In the genomic region with DNA sequence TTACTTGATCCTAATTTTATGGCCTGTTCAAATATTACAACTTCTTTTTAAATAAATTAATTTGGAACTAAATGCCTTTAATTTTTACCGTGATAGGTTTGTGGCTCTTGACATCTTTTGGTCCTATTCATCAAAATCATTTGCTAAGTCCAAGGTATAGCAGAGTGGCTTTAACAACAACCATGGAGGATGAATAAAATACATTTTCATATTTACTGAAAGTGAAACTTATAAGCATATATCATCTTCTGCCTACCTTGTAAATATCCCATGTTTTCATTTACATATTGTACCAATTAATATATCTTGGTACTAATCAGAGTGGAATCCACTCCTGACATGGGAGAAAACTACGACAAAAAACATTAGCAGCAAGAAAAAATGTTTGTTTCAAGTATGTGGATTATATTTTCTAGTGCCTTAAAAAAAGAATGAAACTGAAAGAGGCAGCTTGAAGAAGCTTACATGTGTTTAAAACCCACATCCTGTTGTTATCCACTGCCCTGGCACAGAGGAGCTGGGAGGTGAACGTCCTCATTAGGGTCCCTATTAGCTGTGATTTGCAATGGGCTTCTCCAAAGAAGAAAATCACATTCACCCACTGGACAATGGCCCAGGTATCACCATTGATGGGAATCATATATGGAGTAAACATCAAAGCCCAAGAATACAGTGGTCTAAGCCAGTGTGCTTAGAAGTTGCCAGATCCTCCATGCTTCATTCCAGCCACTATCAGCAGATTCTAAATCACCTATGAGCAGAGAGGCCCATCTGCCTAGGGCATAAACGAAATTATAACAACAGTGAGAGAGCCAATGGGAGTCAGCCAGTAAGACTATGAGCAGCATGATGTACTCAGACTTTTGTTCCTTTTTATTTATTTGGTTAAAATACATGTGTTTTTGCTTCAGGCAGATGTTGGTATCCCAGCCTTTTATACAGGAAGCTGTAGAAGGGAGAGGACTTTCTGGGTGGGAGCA, we compare ENCODE assay signal across 8 cellular contexts.
DNase-seq lines count a peak whose midpoint lies in the region; ATAC-seq and TF ChIP-seq lines count a peak whose summit lies in the region.

No MANE protein-coding gene starts in this region.

- H3K9ac ChIP-seq in SK-N-SH (peak overlapping the region; percentile 37; the same call in 1 of the 2 replicates), endodermal cell (ENCODE audit: extremely low read depth, low read length, poor library complexity, severe bottlenecking) (no peak overlapping the region)

- H3K27ac Mint-ChIP-seq in endodermal cell (peak overlapping the region; percentile 67), Caco-2 (ENCODE audit: unreplicated experiment) (no peak overlapping the region)

- H3K4me2 ChIP-seq in SK-N-SH: peak overlapping the region; percentile 46

- 70% methylated on average over 4 of the region's 4 CpGs for WGBS in SK-N-SH (ENCODE audit: low lambda C conversion rate)
- WGBS in endodermal cell (ENCODE audit: insufficient coverage in 1 of 2, insufficient read length in 1 of 2), 2 experiments: 74 to 81% methylated on average over 4 of the region's 4 CpGs

- no peak for TF ChIP-seq EP300 in SK-N-SH (IDR thresholded peaks at IDR 0.05; ENCODE audit: borderline replicate concordance in 1 of 2, low read depth in 1 of 2, low read length in 1 of 2)

- H3K4me3 Mint-ChIP-seq in endodermal cell: no peak overlapping the region
- H3K4me3 Mint-ChIP-seq in Caco-2 (ENCODE audit: unreplicated experiment): no peak overlapping the region

- peak; percentile 71 to 81 for ATAC-seq in activated CD4-positive, CD25-positive, alpha-beta regulatory T cell treated with anti-CD3 and anti-CD28 coated beads, Interleukin-2, amount 50 U/mL, for 24 hours
- peak; percentile 79 for ATAC-seq in HG02943 (IDR thresholded peaks at IDR 0.05; ENCODE audit: low read depth, unreplicated experiment)

- TF ChIP-seq CTCF in SK-N-SH (IDR thresholded peaks at IDR 0.05): no peak
- no peak for TF ChIP-seq CTCF in endodermal cell (conservative IDR thresholded peaks at IDR 0.05)
- no peak for TF ChIP-seq CTCF in Caco-2 (IDR thresholded peaks at IDR 0.05; ENCODE audit: insufficient read depth in 1 of 2, low read depth in 1 of 2, low read length in 1 of 2, severe bottlenecking in 1 of 2, unreplicated experiment in 1 of 2)

- H3K27me3 ChIP-seq in SK-N-SH (ENCODE audit: insufficient read depth): no peaks in the 10 kb centered on the region
- H3K27me3 ChIP-seq in endodermal cell (ENCODE audit: control insufficient read depth, insufficient read depth, low read length, poor library complexity, severe bottlenecking): no peaks in the 10 kb centered on the region
- H3K27me3 ChIP-seq in Caco-2 (replicated peaks; ENCODE audit: control insufficient read depth, insufficient read depth, low read length): no peaks in the 10 kb centered on the region

- H2AFZ ChIP-seq in SK-N-SH (ENCODE audit: low read depth): no peak overlapping the region

- CTCF ChIA-PET in SK-N-SH (lab: Yijun Ruan, JAX) (no interaction called here), Caco-2 (lab: Charles Lee) (no interaction called here)

- TF ChIP-seq RAD21 in SK-N-SH (IDR thresholded peaks at IDR 0.05; ENCODE audit: low read length): no peak

- H3K27ac ChIP-seq in SK-N-SH (ENCODE audit: low read depth in 2 of 2, low read length in 1 of 2): peak overlapping the region; percentile 78 to 85
- no peak overlapping the region for H3K27ac ChIP-seq in endodermal cell (ENCODE audit: low read depth, low read length)
- H3K27ac ChIP-seq in skin epidermis: peak overlapping the region in 20 of 21 experiments; percentile 12 to 95 (median 72)

- H3K4me1 ChIP-seq in SK-N-SH (ENCODE audit: control insufficient read depth in 1 of 2, insufficient read depth in 2 of 2, low read depth in 1 of 2, low read length in 1 of 2) (peaks cover 4 to 74% of the 10 kb centered on the region in 2 experiments), endodermal cell (ENCODE audit: control insufficient read depth, insufficient read depth, low read length) (peaks cover 3% of the 10 kb centered on the region), Caco-2 (peaks cover 21% of the 10 kb centered on the region)

- H3K36me3 ChIP-seq in SK-N-SH (replicated peaks in 1 of 2; ENCODE audit: control insufficient read depth in 1 of 2, insufficient read depth in 2 of 2, low read length in 1 of 2) (peaks cover 0 to 4% of the 10 kb centered on the region in 2 experiments), endodermal cell (ENCODE audit: control insufficient read depth, insufficient read depth, low read length) (no peaks in the 10 kb centered on the region), Caco-2 (ENCODE audit: control insufficient read depth, insufficient read depth, low read length) (no peaks in the 10 kb centered on the region)

- POLR2A ChIA-PET in SK-N-SH (lab: Yijun Ruan, JAX) (no interaction called here), Caco-2 (lab: Charles Lee) (interaction anchor here (0.6 kb wide), 1 partner anchor 15 kb away, joined by 3 read pairs; no protein-coding TSS in a partner anchor)

- no peak overlapping the region for H3K4me3 ChIP-seq in SK-N-SH (ENCODE audit: low read depth in 2 of 2, low read length in 1 of 2)
- no peak overlapping the region for H3K4me3 ChIP-seq in endodermal cell (ENCODE audit: low read length)
- H3K4me3 ChIP-seq in skin epidermis: no peak overlapping the region
- H3K4me3 ChIP-seq in Caco-2 (ENCODE audit: low read depth, low read length): no peak overlapping the region

- no peaks in the 10 kb centered on the region for H3K9me2 ChIP-seq in SK-N-SH

- no TSS peak for BruUV-seq in Caco-2 (replicated peaks; lab: Mats Ljungman, UMichigan)

- no peaks in the 10 kb centered on the region for H3K9me3 ChIP-seq in SK-N-SH
- no peaks in the 10 kb centered on the region for H3K9me3 ChIP-seq in endodermal cell (ENCODE audit: control insufficient read depth, low read length)
- H3K9me3 ChIP-seq in Caco-2: no peaks in the 10 kb centered on the region

- DNase-seq in activated CD4-positive, CD25-positive, alpha-beta regulatory T cell treated with anti-CD3 and anti-CD28 coated beads, Interleukin-2, amount 50 U/mL, for 72 hours: no peak
- DNase-seq in SK-N-SH: no peak
- no peak for DNase-seq in endodermal cell
- no peak for DNase-seq in islet precursor cell
- no peak for DNase-seq in Caco-2

- H3K4me1 Mint-ChIP-seq in endodermal cell (peaks cover 29% of the 10 kb centered on the region), Caco-2 (ENCODE audit: low read depth, unreplicated experiment) (peaks cover 47% of the 10 kb centered on the region)

- intact Hi-C loops in Caco-2 (cut with micrococcal nuclease; ENCODE audit: unreplicated experiment): no loop called here

- H3K36me3 Mint-ChIP-seq in endodermal cell (ENCODE audit: low read depth) (peaks cover 3% of the 10 kb centered on the region), Caco-2 (ENCODE audit: insufficient read depth, unreplicated experiment) (peaks cover 5% of the 10 kb centered on the region)

- H3K79me2 ChIP-seq in SK-N-SH (ENCODE audit: insufficient read depth): peaks cover 96% of the 10 kb centered on the region

- H3K27me3 Mint-ChIP-seq in endodermal cell (ENCODE audit: insufficient read depth) (no peaks in the 10 kb centered on the region), Caco-2 (ENCODE audit: insufficient read depth, unreplicated experiment) (no peaks in the 10 kb centered on the region)

- H4K20me1 ChIP-seq in SK-N-SH (ENCODE audit: insufficient read depth): no peaks in the 10 kb centered on the region

- H3F3A ChIP-seq in SK-N-SH (replicated peaks; ENCODE audit: insufficient read depth): peaks cover 23% of the 10 kb centered on the region

- no peaks in the 10 kb centered on the region for H3K9me3 Mint-ChIP-seq in endodermal cell
- no peaks in the 10 kb centered on the region for H3K9me3 Mint-ChIP-seq in Caco-2 (ENCODE audit: unreplicated experiment)

TF ChIP-seq in SK-N-SH, 30 proteins besides CTCF, POLR2A, EP300 and RAD21:
- no peak for TF ChIP-seq CHD2 (IDR thresholded peaks at IDR 0.05; ENCODE audit: low read length, partially characterized antibody)
- no peak for TF ChIP-seq TCF12 (IDR thresholded peaks at IDR 0.05)
- TF ChIP-seq MXI1 (IDR thresholded peaks at IDR 0.05; ENCODE audit: low read depth, low read length): no peak
- no peak for TF ChIP-seq SMC3 (IDR thresholded peaks at IDR 0.05; ENCODE audit: low read depth, low read length)
- no peak for TF ChIP-seq FOXM1 (IDR thresholded peaks at IDR 0.05; ENCODE audit: low read depth)
- no peak for TF ChIP-seq SIN3A (IDR thresholded peaks at IDR 0.05; ENCODE audit: borderline replicate concordance, low read depth, low read length)
- no peak for TF ChIP-seq POLR2AphosphoS5 (IDR thresholded peaks at IDR 0.05; ENCODE audit: low read depth, low read length)
- no peak for TF ChIP-seq JUND (IDR thresholded peaks at IDR 0.05)
- no peak for TF ChIP-seq FOSL2 (IDR thresholded peaks at IDR 0.05; ENCODE audit: borderline replicate concordance, low read depth)
- no peak for TF ChIP-seq MEF2A (IDR thresholded peaks at IDR 0.05; ENCODE audit: borderline replicate concordance, low read depth)
- TF ChIP-seq RFX5 (IDR thresholded peaks at IDR 0.05; ENCODE audit: low read length): no peak
- no peak for TF ChIP-seq TEAD4 (IDR thresholded peaks at IDR 0.05; ENCODE audit: borderline replicate concordance, insufficient read depth)
- TF ChIP-seq TAF1 (IDR thresholded peaks at IDR 0.05; ENCODE audit: borderline replicate concordance, low read depth, low read length): no peak
TF ChIP-seq in SK-N-SH: peak in this region for 0.
